8 cellular contexts compared by ENCODE assay signal in the genomic region with DNA sequence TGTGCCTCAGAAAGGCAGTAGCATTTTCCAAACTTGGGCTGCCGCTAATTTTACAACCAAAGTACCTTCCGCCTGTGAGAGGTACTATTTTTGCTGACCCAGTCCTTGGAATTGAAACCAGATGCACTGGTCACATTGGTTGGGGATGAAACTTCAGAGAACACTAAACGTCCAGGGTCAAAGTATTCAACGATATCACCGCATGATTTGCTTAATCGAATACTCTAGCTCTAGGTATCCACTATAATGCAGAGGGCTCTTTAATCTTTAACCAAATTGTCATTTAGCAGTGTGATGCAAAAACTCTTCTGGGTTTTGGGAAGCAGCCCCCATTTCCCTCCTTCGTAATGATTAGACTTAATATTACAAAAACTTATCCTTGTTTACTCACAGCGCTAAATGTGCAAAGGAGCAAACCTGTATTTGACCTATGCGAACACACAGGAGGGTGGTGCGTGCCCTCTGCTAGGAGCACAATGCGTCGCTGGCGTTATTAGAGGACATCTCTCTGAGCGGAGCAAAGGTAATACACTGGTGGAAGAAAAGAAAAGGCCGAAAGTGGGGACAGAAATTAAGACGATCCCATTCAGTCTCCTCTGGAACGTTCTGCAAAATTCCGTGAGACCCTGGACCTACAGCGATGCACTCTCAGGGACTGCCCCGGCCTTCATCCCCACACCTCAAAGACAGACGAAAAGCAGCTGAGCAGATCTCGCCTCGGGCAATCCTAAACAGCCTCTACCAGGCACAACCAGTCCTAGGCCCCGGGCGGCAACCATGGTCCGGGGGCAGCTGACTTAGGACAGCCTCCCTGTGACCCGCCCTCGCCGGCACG. TPM values are rescaled to one million over a fixed set of nuclear protein-coding genes. Genes with fewer than 3 reads are reported as not detected.
A peak's percentile ranks its signal among the peaks of the same experiment; 100 is the strongest.
DNase-seq lines count a peak whose midpoint lies in the region; ATAC-seq, FAIRE-seq and TF ChIP-seq lines count a peak whose summit lies in the region.

No MANE protein-coding gene starts in this region.

- peak overlapping the region; percentile 72 for H3K4me3 Mint-ChIP-seq in activated naive CD4-positive, alpha-beta T cell treated with anti-CD3 and anti-CD28 coated beads for 36 hours

- no peaks in the 10 kb centered on the region for H3K36me3 ChIP-seq in GM12878 (ENCODE audit: control insufficient read depth in 2 of 2, insufficient read depth in 2 of 2, low read length in 1 of 2)
- H3K36me3 ChIP-seq in lower lobe of right lung, result no peaks in the 10 kb centered on the region
- H3K36me3 ChIP-seq in upper lobe of right lung, result no peaks in the 10 kb centered on the region

- no peak for FAIRE-seq in GM12878 (lab: Jason Lieb, UNC)
- FAIRE-seq in GM12892 (lab: Jason Lieb, UNC), result no peak

- no peak overlapping the region for H2AFZ ChIP-seq in GM12878 (ENCODE audit: control insufficient read depth, low read depth, low read length)

- H3K27me3 Mint-ChIP-seq in activated naive CD4-positive, alpha-beta T cell treated with anti-CD3 and anti-CD28 coated beads for 36 hours (ENCODE audit: low read depth), result no peaks in the 10 kb centered on the region

- CTCF ChIA-PET in activated naive CD4-positive, alpha-beta T cell treated with anti-CD3 and anti-CD28 coated beads for 36 hours (lab: Charles Lee), result no interaction called here
- CTCF ChIA-PET in GM12878 (lab: Yijun Ruan, JAX), result no interaction called here

- peaks cover 3% of the 10 kb centered on the region for H3K4me1 ChIP-seq in GM12878 (ENCODE audit: control insufficient read depth, insufficient read depth, low read length)
- H3K4me1 ChIP-seq in lower lobe of right lung, result peaks cover 36% of the 10 kb centered on the region
- H3K4me1 ChIP-seq in upper lobe of right lung, result peaks cover 27% of the 10 kb centered on the region

- ATAC-seq in GM12878 (no peak), lower lobe of right lung (no peak), upper lobe of right lung (no peak), HG02885 (IDR thresholded peaks at IDR 0.05; ENCODE audit: poor library complexity, unreplicated experiment) (no peak)

- peaks cover 8% of the 10 kb centered on the region for H3K9me3 Mint-ChIP-seq in activated naive CD4-positive, alpha-beta T cell treated with anti-CD3 and anti-CD28 coated beads for 36 hours

- no peak for TF ChIP-seq RAD21 in GM12878 (IDR thresholded peaks at IDR 0.05; ENCODE audit: insufficient read depth, low read depth, low read length)

- intact Hi-C loops in activated naive CD4-positive, alpha-beta T cell treated with anti-CD3 and anti-CD28 coated beads for 36 hours (cut with micrococcal nuclease), result loop anchor here (1.0 to 10.0 kb wide), 6 partner anchors 55 to 1293 kb away; partner anchors contain the start of genes DPY19L1, ELMO1 and HERPUD2
- intact Hi-C loops in GM12878 (cut with micrococcal nuclease; ENCODE audit: unreplicated experiment), result no loop called here
- intact Hi-C loops in lower lobe of right lung (cut with DNase I), result no loop called here
- intact Hi-C loops in upper lobe of right lung (cut with DNase I), result no loop called here
- intact Hi-C loops in lower leg skin (cut with DNase I; ENCODE audit: low total_unique reads), result no loop called here

- H3K4me3 ChIP-seq in GM12878 (peak overlapping the region; percentile 64; the same call in 1 of the 2 replicates), lower lobe of right lung (peak overlapping the region; percentile 75), upper lobe of right lung (peak overlapping the region; percentile 88), lower leg skin (ENCODE audit: low read depth, poor library complexity, severe bottlenecking) (no peak overlapping the region)

- H4K20me1 ChIP-seq in GM12878 (ENCODE audit: control insufficient read depth, insufficient read depth), result no peaks in the 10 kb centered on the region

- H3K4me1 Mint-ChIP-seq in activated naive CD4-positive, alpha-beta T cell treated with anti-CD3 and anti-CD28 coated beads for 36 hours (ENCODE audit: low read depth), result peaks cover 18% of the 10 kb centered on the region

- TF ChIP-seq CTCF in GM12878 (IDR thresholded peaks at IDR 0.05 in 2 of 3, conservative IDR thresholded peaks at IDR 0.05 in 1 of 3; ENCODE audit: control insufficient read depth in 2 of 3, extremely low read depth in 1 of 3, insufficient read depth in 1 of 3, low read depth in 3 of 3, low read length in 3 of 3) (no peak), lower lobe of right lung (IDR thresholded peaks at IDR 0.05) (no peak), upper lobe of right lung (IDR thresholded peaks at IDR 0.05) (no peak), lower leg skin (IDR thresholded peaks at IDR 0.05) (no peak)

- no TSS peak for BruUV-seq in GM12878 (replicated peaks; lab: Mats Ljungman, UMichigan)

- no peak; the same call in 1 of the 2 replicates for TF ChIP-seq POLR2A in GM12878 (IDR thresholded peaks at IDR 0.05; ENCODE audit: low read depth, low read length)
- no peak for TF ChIP-seq POLR2A in lower leg skin (IDR thresholded peaks at IDR 0.05)
- TF ChIP-seq POLR2A in GM12892 (IDR thresholded peaks at IDR 0.05; ENCODE audit: low read depth, low read length), result no peak

- TF ChIP-seq EP300 in GM12878 (IDR thresholded peaks at IDR 0.05; ENCODE audit: borderline replicate concordance in 1 of 2, control insufficient read depth in 1 of 2, low read depth in 2 of 2, low read length in 2 of 2), result no peak

- H3K9me3 ChIP-seq in GM12878 (replicated peaks; ENCODE audit: control insufficient read depth, insufficient read depth, low read length), result no peaks in the 10 kb centered on the region; the same call in 2 of the 3 replicates
- no peaks in the 10 kb centered on the region for H3K9me3 ChIP-seq in lower lobe of right lung
- no peaks in the 10 kb centered on the region for H3K9me3 ChIP-seq in upper lobe of right lung

- RAD21 ChIA-PET in GM12878 (lab: Charles Lee; ENCODE audit: unreplicated experiment), result interaction anchor here (0.9 to 1.8 kb wide), 3 partner anchors 36 to 138 kb away, joined by 3 read pairs; no protein-coding TSS in a partner anchor

- WGBS in GM12878 (ENCODE audit: insufficient coverage, insufficient replicate concordance, low lambda C conversion rate, missing lambda C conversion rate), result 62% methylated on average over 30 of the region's 30 CpGs
- WGBS in lower leg skin, 2 donors, result 39 to 49% methylated on average over 26 to 30 of the region's 30 CpGs

- SMC1A ChIA-PET in GM12878 (lab: Charles Lee; ENCODE audit: uncharacterized antibody, unreplicated experiment), result interaction anchor here (0.6 kb wide), 1 partner anchor 177 kb away, joined by 3 read pairs; no protein-coding TSS in a partner anchor

- H3K27me3 ChIP-seq in GM12878 (replicated peaks in 1 of 2; ENCODE audit: control insufficient read depth in 2 of 2, insufficient read depth in 2 of 2, low read length in 1 of 2) (peaks cover 0 to 2% of the 10 kb centered on the region in 2 experiments; a peak in 2 of 4 replicates), lower lobe of right lung (ENCODE audit: low read depth) (no peaks in the 10 kb centered on the region), upper lobe of right lung (no peaks in the 10 kb centered on the region)

- no peaks in the 10 kb centered on the region for H3K79me2 ChIP-seq in GM12878 (ENCODE audit: control insufficient read depth, insufficient read depth, low read length)

- no peak for DNase-seq in activated naive CD4-positive, alpha-beta T cell treated with anti-CD3 and anti-CD28 coated beads for 36 hours
- DNase-seq in activated naive CD4-positive, alpha-beta T cell (lab: John Stamatoyannopoulos, UW), result no peak
- DNase-seq in GM12878 (ENCODE audit: low read depth, low spot score), result no peak
- DNase-seq in lower lobe of right lung, result no peak
- no peak for DNase-seq in upper lobe of right lung
- DNase-seq in lower leg skin (ENCODE audit: low spot score in 2 of 2), result no peak
- no peak for DNase-seq in GM12892 (ENCODE audit: insufficient read length)

- in situ Hi-C loops in GM12878 (cut with MboI), result no loop called here

- peak overlapping the region; percentile 88 for H3K4me2 ChIP-seq in GM12878 (ENCODE audit: control insufficient read depth, insufficient read depth)

- H3K9ac ChIP-seq in GM12878 (ENCODE audit: control insufficient read depth, insufficient read depth, low read length), result no peak overlapping the region

- no peaks in the 10 kb centered on the region for H3K36me3 Mint-ChIP-seq in activated naive CD4-positive, alpha-beta T cell treated with anti-CD3 and anti-CD28 coated beads for 36 hours (ENCODE audit: low read depth)

- POLR2A ChIA-PET in GM12878 (lab: Charles Lee), result no interaction called here

- H3K27ac ChIP-seq in GM12878 (ENCODE audit: control insufficient read depth, insufficient read depth) (no peak overlapping the region), lower lobe of right lung (peak overlapping the region; percentile 69), upper lobe of right lung (peak overlapping the region; percentile 78)

- no peak overlapping the region for H3K27ac Mint-ChIP-seq in activated naive CD4-positive, alpha-beta T cell treated with anti-CD3 and anti-CD28 coated beads for 36 hours

TF ChIP-seq in GM12878, 131 proteins besides CTCF, POLR2A, EP300 and RAD21:
- TF ChIP-seq YY1 (IDR thresholded peaks at IDR 0.05; ENCODE audit: low read depth, low read length), result no peak
- TF ChIP-seq PAX5 (IDR thresholded peaks at IDR 0.05; ENCODE audit: borderline replicate concordance, low read depth, low read length), result 0 out of 2 replicates have a peak, but pooled peaks have one; percentile 7

RNA-seq across cellular contexts. Expression of gene EEPD1, which starts 0.9 kb away (rescaled TPM):
- total RNA-seq in activated naive CD4-positive, alpha-beta T cell treated with anti-CD3 and anti-CD28 coated beads for 36 hours, result under 1 TPM; 0.49 to 0.50 TPM
- 6.3 and 7.2 TPM in 2 replicates for total RNA-seq in GM12878 (2013; cell fraction: nucleolus; rRNA removed)
- total RNA-seq in GM12878 (2014; rRNA removed) (0.28 and 0.54 TPM in 2 replicates), GM12878 (2014; rRNA removed; fragmentation: Illumina TruSeq; extraction: Trizol) (0.64 and 0.72 TPM in 2 replicates), GM12878 (2021) (0.45 and 1.0 TPM in 2 replicates), lower lobe of right lung (7.9 TPM), upper lobe of right lung (9.9 TPM), lower leg skin (10 to 100 TPM; 19.0 to 34.2 (median 20.8) TPM)
- polyA plus RNA-seq in GM12878 (2011; ENCODE audit: low read depth), result 0.33 TPM
- polyA plus RNA-seq in GM12878 (2011; rRNA removed) (0.19 and 0.27 TPM in 2 replicates), GM12878 (2014; fragmentation: Illumina TruSeq; extraction: Trizol) (0.98 TPM in 1 of 2 replicates, not detected in the other), GM12878 (2014; fragmentation: Nextera tagmentation; extraction: Ambion mirVana) (under 1 TPM in 1 of 2 experiments, not detected in 1; 0.24 TPM), GM12878 (2014; rRNA removed) (0.30 and 1.2 TPM in 2 replicates), GM12878 (2016; fragmentation: Nextera tagmentation; extraction: Ambion mirVana) (1 to 10 TPM in 1 of 2 experiments, under 1 TPM in 1; 0.86 to 2.8 TPM)
- 0.37 and 0.52 TPM in 2 replicates for polyA plus RNA-seq in GM12878 (2011; cell fraction: cytosol; rRNA removed)
- polyA plus RNA-seq in GM12878 (2011; cell fraction: nucleus; rRNA removed), result 0.33 and 0.98 TPM in 2 replicates
- 0.35 and 0.94 TPM in 2 replicates for polyA plus RNA-seq in GM12878 (2012)
- polyA minus RNA-seq in GM12878 (2011; rRNA and poly(A)+ RNA removed), result 0.07 and 0.26 TPM in 2 replicates
- polyA minus RNA-seq in GM12878 (2011; cell fraction: cytosol; rRNA and poly(A)+ RNA removed), result not detected in 2 replicates
- 0.48 and 0.57 TPM in 2 replicates for polyA minus RNA-seq in GM12878 (2011; cell fraction: nucleus; rRNA and poly(A)+ RNA removed)
- 2.7 TPM for polyA plus RNA-seq in GM12892 (2012; ENCODE audit: missing spikeins)
